Comparison of ENCODE assay signal across 11 cellular contexts in the genomic region with DNA sequence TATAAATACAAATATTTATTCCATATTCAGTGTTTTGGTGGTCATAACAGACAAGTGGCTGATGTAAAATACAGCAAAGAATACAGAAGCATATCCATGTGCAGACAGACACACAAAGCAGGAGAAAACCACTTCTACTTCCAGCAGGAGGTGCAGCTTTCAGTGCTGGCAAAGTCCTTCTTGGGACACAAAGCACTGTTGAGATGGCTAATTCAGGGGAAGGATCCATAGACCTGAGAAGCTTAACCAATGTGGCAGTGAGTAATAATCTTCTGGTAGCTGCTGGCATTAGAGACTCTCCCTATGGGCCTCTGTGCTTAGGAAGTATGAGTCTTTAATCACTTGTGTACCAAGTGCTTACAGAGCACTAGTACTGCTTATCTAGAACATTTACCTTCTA. TPM values are rescaled to one million over a fixed set of nuclear protein-coding genes. Genes with fewer than 3 reads are reported as not detected.
DNase-seq lines count a peak whose midpoint lies in the region; ATAC-seq and TF ChIP-seq lines count a peak whose summit lies in the region.
"Had no signal": no experiment of that assay in that cellular context is flagged by ENCODE, and none has a peak within 500 bp of the region (broad histone marks: within the 10 kb centered on the region; RNA-seq: fewer than 3 reads in every experiment).

No MANE protein-coding gene starts in this region.

- H3K36me3 Mint-ChIP-seq in endodermal cell (ENCODE audit: low read depth): peaks cover 28% of the 10 kb centered on the region
- H3K36me3 Mint-ChIP-seq: stimulated activated effector memory CD8-positive, alpha-beta T cell treated with anti-CD3 and anti-CD28 coated beads, Interleukin-12 subunit alpha, Interleukin-12 subunit beta, amount 100 ng/mL, for 72 hours had no signal

- ATAC-seq in GM19463 (IDR thresholded peaks at IDR 0.05; ENCODE audit: unreplicated experiment): no peak
- ATAC-seq: stimulated activated effector memory CD8-positive, alpha-beta T cell treated with anti-CD3 and anti-CD28 coated beads, Interleukin-12 subunit alpha, Interleukin-12 subunit beta, amount 100 ng/mL, for 72 hours had no signal

- TF ChIP-seq POLR2A in thyroid gland (IDR thresholded peaks at IDR 0.05): no peak

- H3K4me1 Mint-ChIP-seq in endodermal cell: peaks cover 2% of the 10 kb centered on the region
- H3K4me1 Mint-ChIP-seq: stimulated activated effector memory CD8-positive, alpha-beta T cell treated with anti-CD3 and anti-CD28 coated beads, Interleukin-12 subunit alpha, Interleukin-12 subunit beta, amount 100 ng/mL, for 72 hours had no signal

- no peak overlapping the region for H3K27ac Mint-ChIP-seq in endodermal cell
- H3K27ac Mint-ChIP-seq: stimulated activated effector memory CD8-positive, alpha-beta T cell treated with anti-CD3 and anti-CD28 coated beads, Interleukin-12 subunit alpha, Interleukin-12 subunit beta, amount 100 ng/mL, for 72 hours had no signal

- intact Hi-C loops in thyroid gland (cut with DNase I): no loop called here

- H3K4me3 ChIP-seq in endodermal cell (ENCODE audit: low read length) (no peak overlapping the region), thyroid gland (replicated peaks in 1 of 3) (no peak overlapping the region)
- H3K4me3 ChIP-seq: dorsolateral prefrontal cortex, skin epidermis had no signal

- no peak overlapping the region for H3K27ac ChIP-seq in endodermal cell (ENCODE audit: low read depth, low read length)
- no peak overlapping the region for H3K27ac ChIP-seq in thyroid gland
- H3K27ac ChIP-seq: skin epidermis had no signal

- no peak overlapping the region for H3K9ac ChIP-seq in endodermal cell (ENCODE audit: extremely low read depth, low read length, poor library complexity, severe bottlenecking)

- no peak overlapping the region for H3K4me3 Mint-ChIP-seq in endodermal cell
- H3K4me3 Mint-ChIP-seq: stimulated activated effector memory CD8-positive, alpha-beta T cell treated with anti-CD3 and anti-CD28 coated beads, Interleukin-12 subunit alpha, Interleukin-12 subunit beta, amount 100 ng/mL, for 72 hours had no signal

- H3K36me3 ChIP-seq in endodermal cell (ENCODE audit: control insufficient read depth, insufficient read depth, low read length) (peaks cover 6% of the 10 kb centered on the region), thyroid gland (no peaks in the 10 kb centered on the region)

- H3K27me3 ChIP-seq in endodermal cell (ENCODE audit: control insufficient read depth, insufficient read depth, low read length, poor library complexity, severe bottlenecking): no peaks in the 10 kb centered on the region
- H3K27me3 ChIP-seq in thyroid gland: no peaks in the 10 kb centered on the region
- H3K27me3 ChIP-seq: dorsolateral prefrontal cortex had no signal

- H3K27me3 Mint-ChIP-seq in endodermal cell (ENCODE audit: insufficient read depth): no peaks in the 10 kb centered on the region

- H3K4me1 ChIP-seq in endodermal cell (ENCODE audit: control insufficient read depth, insufficient read depth, low read length): no peaks in the 10 kb centered on the region
- no peaks in the 10 kb centered on the region for H3K4me1 ChIP-seq in thyroid gland

- H3K9me3 Mint-ChIP-seq in endodermal cell: peaks cover 10% of the 10 kb centered on the region
- H3K9me3 Mint-ChIP-seq: stimulated activated effector memory CD8-positive, alpha-beta T cell treated with anti-CD3 and anti-CD28 coated beads, Interleukin-12 subunit alpha, Interleukin-12 subunit beta, amount 100 ng/mL, for 72 hours had no signal

- TF ChIP-seq CTCF in endodermal cell (conservative IDR thresholded peaks at IDR 0.05): peak; percentile 81
- TF ChIP-seq CTCF in thyroid gland (IDR thresholded peaks at IDR 0.05): no peak

- DNase-seq in Daoy (ENCODE audit: low read depth) (peak; percentile 11), M059J (ENCODE audit: low read depth) (peak; percentile 32), endodermal cell (peak; percentile 69), midbrain (lab: John Stamatoyannopoulos, UW) (peak; percentile 2), thyroid gland (no peak)
- DNase-seq in activated CD8-positive, alpha-beta memory T cell treated with anti-CD3 and anti-CD28 coated beads, Interleukin-2, amount 50 U/mL, for 4 hours: no peak
- DNase-seq in activated T-cell treated with anti-CD3 and anti-CD28 coated beads, Interleukin-2, amount 50 U/mL, for 1 hour: no peak
- DNase-seq: dorsolateral prefrontal cortex had no signal

- H3K9me3 ChIP-seq in endodermal cell (ENCODE audit: control insufficient read depth, low read length) (peaks cover under 1% of the 10 kb centered on the region), thyroid gland (no peaks in the 10 kb centered on the region)

RNA-seq across cellular contexts. Expression of gene AMN1, which starts 26.8 kb away (rescaled TPM):
- 10.1 and 11.5 TPM in 2 replicates for total RNA-seq in Daoy (2014; rRNA removed; shearing (Covaris generic))
- total RNA-seq in M059J (2014; rRNA removed; shearing (Covaris generic)): 13.9 and 26.5 TPM in 2 replicates
- total RNA-seq in endodermal cell (10 to 100 TPM; 12.5 to 15.2 TPM), thyroid gland (10 to 100 TPM in 2 of 4 donors, 1 to 10 TPM in 2; 4.8 to 21.0 (median 8.8) TPM)
- 16.5 TPM for polyA plus RNA-seq in endodermal cell (2013, experiment 1 of 2)
- polyA plus RNA-seq in endodermal cell (2013, experiment 2 of 2): 19.7 TPM

RNA-seq across cellular contexts. Expression of gene ETFBKMT, which starts 42.6 kb away (rescaled TPM):
- total RNA-seq in Daoy (2014; rRNA removed; shearing (Covaris generic)): 1.0 and 1.4 TPM in 2 replicates
- total RNA-seq in M059J (2014; rRNA removed; shearing (Covaris generic)): 1.3 TPM in 2 replicates
- total RNA-seq in endodermal cell (1 to 10 TPM; 2.0 to 2.4 TPM), thyroid gland (1 to 10 TPM; 5.8 to 9.8 (median 6.4) TPM)
- 0.82 TPM for polyA plus RNA-seq in endodermal cell (2013, experiment 1 of 2)
- polyA plus RNA-seq in endodermal cell (2013, experiment 2 of 2): 1.3 TPM

Comparison
In these comparisons a context has a peak if more than half of its experiments do, and no peak if none do; other contexts are left out.
1. DNase-seq: peak in Daoy (single experiment), M059J (single experiment), endodermal cell (single experiment) and midbrain (single experiment); none in thyroid gland (0 of 2), activated CD8-positive, alpha-beta memory T cell treated with anti-CD3 and anti-CD28 coated beads, Interleukin-2, amount 50 U/mL, for 4 hours (single experiment) and activated T-cell treated with anti-CD3 and anti-CD28 coated beads, Interleukin-2, amount 50 U/mL, for 1 hour (single experiment).